31 cellular contexts compared by ENCODE assay signal in the genomic region with DNA sequence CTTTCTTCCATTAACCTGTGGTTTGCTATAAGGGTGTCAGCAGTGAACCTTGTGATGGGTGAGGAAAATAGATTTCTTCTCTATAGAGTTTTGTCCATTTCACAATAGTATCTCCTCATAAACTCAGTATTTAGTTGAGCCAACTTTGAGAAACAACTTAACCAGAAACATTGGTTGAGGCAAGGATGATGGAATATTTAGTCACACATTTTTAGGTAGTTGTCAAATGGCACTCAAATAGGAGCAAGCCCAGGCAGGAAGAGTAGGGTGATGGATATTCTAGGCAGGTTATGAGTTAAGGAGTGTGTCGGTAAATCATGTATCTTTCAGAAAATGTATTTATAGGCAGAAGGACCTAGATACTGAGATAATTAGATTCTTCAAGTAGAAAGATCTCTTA.
"Had no signal": no experiment of that assay in that cellular context is flagged by ENCODE, and none has a peak within 500 bp of the region (broad histone marks: within the 10 kb centered on the region; RNA-seq: fewer than 3 reads in every experiment).

No MANE protein-coding gene starts in this region.

- ATAC-seq: activated CD4-positive, CD25-positive, alpha-beta regulatory T cell treated with anti-CD3 and anti-CD28 coated beads, Interleukin-2, amount 50 U/mL, for 24 hours; activated CD8-positive, alpha-beta memory T cell treated with anti-CD3 and anti-CD28 coated beads, Interleukin-2, amount 10 ng/mL, durations not matched to agents 7 days and 5 days; activated CD8-positive, alpha-beta T cell treated with anti-CD3 and anti-CD28 coated beads, Interleukin-2, amount 10 ng/mL, durations not matched to agents 7 days and 5 days; gastroesophageal sphincter; heart right ventricle; T-helper 17 cell had no signal

- H3K27ac ChIP-seq: brain microvascular endothelial cell, cardiac muscle cell, colonic mucosa, esophagus muscularis mucosa, gastroesophageal sphincter, heart right ventricle, WERI-Rb-1 had no signal

- DNase-seq: activated B cell treated with CpG ODN at 0.5 μM for 24 hours; activated CD4-positive, alpha-beta memory T cell treated with anti-CD3 and anti-CD28 coated beads for 36 hours; activated CD4-positive, alpha-beta T cell treated with anti-CD3 and anti-CD28 coated beads for 48 hours; activated CD8-positive, alpha-beta memory T cell treated with anti-CD3 and anti-CD28 coated beads, Interleukin-2, amount 10 ng/mL, durations not matched to agents 7 days and 5 days; activated CD8-positive, alpha-beta memory T cell treated with anti-CD3 and anti-CD28 coated beads, Interleukin-2, amount 50 U/mL, for 4 hours; activated CD8-positive, alpha-beta T cell treated with anti-CD3 and anti-CD28 coated beads, Interleukin-2, amount 10 ng/mL, durations not matched to agents 7 days and 5 days; activated effector memory CD4-positive, alpha-beta T cell treated with anti-CD3 and anti-CD28 coated beads, Interleukin-2, amount 50 U/mL, for 16 hours; activated naive CD4-positive, alpha-beta T cell treated with anti-CD3 and anti-CD28 coated beads for 36 hours; activated T-cell treated with anti-CD3 and anti-CD28 coated beads, Interleukin-2, amount 50 U/mL, for 1 hour; activated T-cell treated with anti-CD3 and anti-CD28 coated beads, Interleukin-2, amount 50 U/mL, for 48 hours; amniotic stem cell; anterior cingulate cortex; brain microvascular endothelial cell; central memory CD4-positive, alpha-beta T cell; cerebellar nuclear complex; colonic mucosa; effector CD8-positive, alpha-beta T cell; erythroblast; foreskin melanocyte; heart right ventricle; T-helper 1 cell; T-helper 17 cell; T1000; WERI-Rb-1 had no signal

- H3K4me3 ChIP-seq: cardiac muscle cell, colonic mucosa, esophagus muscularis mucosa, gastroesophageal sphincter, heart right ventricle had no signal

- H3K4me1 ChIP-seq: colonic mucosa, esophagus muscularis mucosa, gastroesophageal sphincter, heart right ventricle had no signal

- FAIRE-seq: astrocyte, endometrium, endothelial cell of umbilical vein had no signal

- H3K27me3 ChIP-seq: brain microvascular endothelial cell, cardiac muscle cell, colonic mucosa, esophagus muscularis mucosa, gastroesophageal sphincter, heart right ventricle had no signal

- H3K36me3 ChIP-seq: brain microvascular endothelial cell, cardiac muscle cell, colonic mucosa, esophagus muscularis mucosa, gastroesophageal sphincter, heart right ventricle, WERI-Rb-1 had no signal
